In genomic region chr5:88502179-88503064, GRCh38 we compare ENCODE assay signal across 8 cellular contexts.
DNase-seq lines count a peak whose midpoint lies in the region; ATAC-seq and TF ChIP-seq lines count a peak whose summit lies in the region.

No MANE protein-coding gene starts in this region.

- H3K36me3 ChIP-seq in SK-N-SH (replicated peaks in 1 of 2; ENCODE audit: control insufficient read depth in 1 of 2, insufficient read depth in 2 of 2, low read length in 1 of 2) (no peaks in the 10 kb centered on the region), H7 (replicated peaks; ENCODE audit: control insufficient read depth, insufficient read depth, low read length) (no peaks in the 10 kb centered on the region)

- H3K4me3 ChIP-seq in SK-N-SH (ENCODE audit: low read depth in 2 of 2, low read length in 1 of 2) (peak overlapping the region; percentile 50 to 65), fibroblast of pulmonary artery (replicated peaks; ENCODE audit: low read depth, low read length) (peak overlapping the region; percentile 60), H7 (ENCODE audit: insufficient read depth, low read depth, low read length) (no peak overlapping the region)

- POLR2A ChIA-PET in SK-N-SH (lab: Yijun Ruan, JAX): no interaction called here

- H4K20me1 ChIP-seq in SK-N-SH (ENCODE audit: insufficient read depth): no peaks in the 10 kb centered on the region

- H3K9ac ChIP-seq in SK-N-SH: peak overlapping the region; percentile 26; the same call in 1 of the 2 replicates

- no peaks in the 10 kb centered on the region for H3K36me3 Mint-ChIP-seq in stimulated activated effector memory CD8-positive, alpha-beta T cell treated with anti-CD3 and anti-CD28 coated beads, Interleukin-12 subunit alpha, Interleukin-12 subunit beta, amount 100 ng/mL, for 72 hours

- H3K4me1 Mint-ChIP-seq in stimulated activated effector memory CD8-positive, alpha-beta T cell treated with anti-CD3 and anti-CD28 coated beads, Interleukin-12 subunit alpha, Interleukin-12 subunit beta, amount 100 ng/mL, for 72 hours: peaks cover 15% of the 10 kb centered on the region

- peak overlapping the region; percentile 76 for H3K4me2 ChIP-seq in SK-N-SH

- TF ChIP-seq CTCF in SK-N-SH (IDR thresholded peaks at IDR 0.05) (no peak), fibroblast of pulmonary artery (IDR thresholded peaks at IDR 0.05; ENCODE audit: low read length, missing control alignments) (no peak)

- CTCF ChIA-PET in SK-N-SH (lab: Yijun Ruan, JAX): no interaction called here

- DNase-seq in A172 (ENCODE audit: low spot score) (peak; percentile 32), SK-N-SH (no peak), fibroblast of pulmonary artery (ENCODE audit: low read depth) (no peak), H7 (no peak), NCI-H226 (no peak)
- DNase-seq in stimulated activated effector memory CD8-positive, alpha-beta T cell treated with anti-CD3 and anti-CD28 coated beads, Interleukin-12 subunit alpha, Interleukin-12 subunit beta, amount 100 ng/mL, for 72 hours (ENCODE audit: low spot score in 2 of 2): peak in 1 of 2 donors; percentile 49

- no peaks in the 10 kb centered on the region for H3K9me3 ChIP-seq in SK-N-SH

- H3K4me1 ChIP-seq in SK-N-SH (ENCODE audit: control insufficient read depth in 1 of 2, insufficient read depth in 2 of 2, low read depth in 1 of 2, low read length in 1 of 2): no peaks in the 10 kb centered on the region; a peak in 1 of 4 replicates

- no peak for TF ChIP-seq EP300 in SK-N-SH (IDR thresholded peaks at IDR 0.05; ENCODE audit: borderline replicate concordance in 1 of 2, low read depth in 1 of 2, low read length in 1 of 2)

- H3K27ac Mint-ChIP-seq in stimulated activated effector memory CD8-positive, alpha-beta T cell treated with anti-CD3 and anti-CD28 coated beads, Interleukin-12 subunit alpha, Interleukin-12 subunit beta, amount 100 ng/mL, for 72 hours: peak overlapping the region; percentile 72

- no peaks in the 10 kb centered on the region for H3F3A ChIP-seq in SK-N-SH (replicated peaks; ENCODE audit: insufficient read depth)

- 5% methylated on average over 5 of the region's 6 CpGs for WGBS in SK-N-SH (ENCODE audit: low lambda C conversion rate)

- no peaks in the 10 kb centered on the region for H3K79me2 ChIP-seq in SK-N-SH (ENCODE audit: insufficient read depth)

- H3K9me3 Mint-ChIP-seq in stimulated activated effector memory CD8-positive, alpha-beta T cell treated with anti-CD3 and anti-CD28 coated beads, Interleukin-12 subunit alpha, Interleukin-12 subunit beta, amount 100 ng/mL, for 72 hours: no peaks in the 10 kb centered on the region

- H3K9me2 ChIP-seq in SK-N-SH: no peaks in the 10 kb centered on the region; the same call in 1 of the 2 replicates

- no peak for TF ChIP-seq RAD21 in SK-N-SH (IDR thresholded peaks at IDR 0.05; ENCODE audit: low read length)

- peak overlapping the region; percentile 92 for H2AFZ ChIP-seq in SK-N-SH (ENCODE audit: low read depth)

- peak overlapping the region; percentile 74 for H3K4me3 Mint-ChIP-seq in stimulated activated effector memory CD8-positive, alpha-beta T cell treated with anti-CD3 and anti-CD28 coated beads, Interleukin-12 subunit alpha, Interleukin-12 subunit beta, amount 100 ng/mL, for 72 hours

- no peak overlapping the region for H3K27ac ChIP-seq in SK-N-SH (ENCODE audit: low read depth in 2 of 2, low read length in 1 of 2)

- H3K27me3 ChIP-seq in SK-N-SH (ENCODE audit: insufficient read depth) (no peaks in the 10 kb centered on the region), H7 (ENCODE audit: control insufficient read depth, insufficient read depth, low read length) (no peaks in the 10 kb centered on the region)

- ATAC-seq in GM18508 (IDR thresholded peaks at IDR 0.05; ENCODE audit: insufficient read depth, unreplicated experiment): peak; percentile 90
- ATAC-seq in HG02885 (IDR thresholded peaks at IDR 0.05; ENCODE audit: poor library complexity, unreplicated experiment): peak; percentile 90
- ATAC-seq in stimulated activated effector memory CD8-positive, alpha-beta T cell treated with anti-CD3 and anti-CD28 coated beads, Interleukin-12 subunit alpha, Interleukin-12 subunit beta, amount 100 ng/mL, for 72 hours: peak; percentile 74

TF ChIP-seq in SK-N-SH, 30 proteins besides CTCF, POLR2A, EP300 and RAD21:
- TF ChIP-seq MEF2A (IDR thresholded peaks at IDR 0.05; ENCODE audit: borderline replicate concordance, low read depth) (no peak), RFX5 (IDR thresholded peaks at IDR 0.05; ENCODE audit: low read length) (no peak), NFIC (IDR thresholded peaks at IDR 0.05; ENCODE audit: borderline replicate concordance) (no peak), TEAD4 (IDR thresholded peaks at IDR 0.05; ENCODE audit: borderline replicate concordance, insufficient read depth) (no peak), TAF1 (IDR thresholded peaks at IDR 0.05; ENCODE audit: borderline replicate concordance, low read depth, low read length) (no peak), FOSL2 (IDR thresholded peaks at IDR 0.05; ENCODE audit: borderline replicate concordance, low read depth) (no peak), GABPA (IDR thresholded peaks at IDR 0.05; ENCODE audit: low read depth) (no peak), SIN3A (IDR thresholded peaks at IDR 0.05; ENCODE audit: borderline replicate concordance, low read depth, low read length) (no peak), POLR2AphosphoS5 (IDR thresholded peaks at IDR 0.05; ENCODE audit: low read depth, low read length) (no peak), TCF12 (IDR thresholded peaks at IDR 0.05) (no peak), JUND (IDR thresholded peaks at IDR 0.05) (no peak), REST (IDR thresholded peaks at IDR 0.05; ENCODE audit: low read depth, low read length) (no peak), NRF1 (IDR thresholded peaks at IDR 0.05; ENCODE audit: low read depth, low read length) (no peak)
- TF ChIP-seq, protein P1, sequence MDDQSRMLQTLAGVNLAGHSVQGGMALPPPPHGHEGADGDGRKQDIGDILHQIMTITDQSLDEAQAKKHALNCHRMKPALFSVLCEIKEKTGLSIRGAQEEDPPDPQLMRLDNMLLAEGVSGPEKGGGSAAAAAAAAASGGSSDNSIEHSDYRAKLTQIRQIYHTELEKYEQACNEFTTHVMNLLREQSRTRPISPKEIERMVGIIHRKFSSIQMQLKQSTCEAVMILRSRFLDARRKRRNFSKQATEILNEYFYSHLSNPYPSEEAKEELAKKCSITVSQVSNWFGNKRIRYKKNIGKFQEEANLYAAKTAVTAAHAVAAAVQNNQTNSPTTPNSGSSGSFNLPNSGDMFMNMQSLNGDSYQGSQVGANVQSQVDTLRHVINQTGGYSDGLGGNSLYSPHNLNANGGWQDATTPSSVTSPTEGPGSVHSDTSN (IDR thresholded peaks at IDR 0.05): no peak
- TF ChIP-seq, protein P2, sequence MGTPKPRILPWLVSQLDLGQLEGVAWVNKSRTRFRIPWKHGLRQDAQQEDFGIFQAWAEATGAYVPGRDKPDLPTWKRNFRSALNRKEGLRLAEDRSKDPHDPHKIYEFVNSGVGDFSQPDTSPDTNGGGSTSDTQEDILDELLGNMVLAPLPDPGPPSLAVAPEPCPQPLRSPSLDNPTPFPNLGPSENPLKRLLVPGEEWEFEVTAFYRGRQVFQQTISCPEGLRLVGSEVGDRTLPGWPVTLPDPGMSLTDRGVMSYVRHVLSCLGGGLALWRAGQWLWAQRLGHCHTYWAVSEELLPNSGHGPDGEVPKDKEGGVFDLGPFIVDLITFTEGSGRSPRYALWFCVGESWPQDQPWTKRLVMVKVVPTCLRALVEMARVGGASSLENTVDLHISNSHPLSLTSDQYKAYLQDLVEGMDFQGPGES (IDR thresholded peaks at IDR 0.05; ENCODE audit: low read depth, low read length): no peak
